Comparison of ENCODE assay signal across 8 cellular contexts in the genomic region with DNA sequence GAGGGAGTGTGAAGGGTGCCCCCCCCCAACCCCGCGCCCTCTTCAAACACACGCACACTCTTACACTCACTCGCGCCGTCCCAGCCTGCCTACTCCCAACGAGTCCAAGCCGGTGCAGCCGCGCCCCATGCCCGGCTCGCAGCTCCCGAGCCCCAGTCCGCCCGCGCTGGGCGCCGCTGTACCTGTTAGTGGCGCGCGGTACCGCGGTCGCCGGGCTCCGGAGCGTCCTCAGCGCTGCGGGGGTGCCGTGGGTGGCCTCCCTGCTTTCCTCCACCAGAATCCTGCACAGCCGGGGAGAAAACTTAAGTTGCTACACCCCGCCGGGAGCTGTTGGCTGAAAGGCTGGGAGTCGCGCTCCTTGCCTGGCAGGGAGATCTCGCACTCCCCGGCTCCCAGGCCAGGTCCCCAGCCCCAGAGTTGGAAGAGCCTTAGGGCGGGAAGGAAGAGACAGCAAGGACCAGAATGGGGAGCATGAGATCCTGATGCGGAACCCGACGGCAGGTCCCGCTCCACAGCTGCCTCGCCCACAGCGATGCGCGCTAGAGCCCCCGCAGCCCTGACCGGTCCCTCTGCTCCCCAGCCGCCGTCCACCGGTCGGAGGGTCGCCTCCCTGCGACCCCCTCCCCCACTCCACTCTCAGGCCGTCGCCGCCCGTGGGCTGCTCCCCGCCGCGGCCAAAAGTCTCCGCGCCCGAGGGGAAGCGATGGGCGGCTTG. TPM values are rescaled to one million over a fixed set of nuclear protein-coding genes. Genes with fewer than 3 reads are reported as not detected.
A peak's percentile ranks its signal among the peaks of the same experiment; 100 is the strongest.
DNase-seq lines count a peak whose midpoint lies in the region; ATAC-seq and TF ChIP-seq lines count a peak whose summit lies in the region.

No MANE protein-coding gene starts in this region.

- no peak overlapping the region for H3K27ac ChIP-seq in mammary epithelial cell (ENCODE audit: insufficient read depth, low read depth, low read length)

- no peak overlapping the region for H3K9ac ChIP-seq in mammary epithelial cell (ENCODE audit: insufficient read depth, low read length)

- peak overlapping the region; percentile 79 for H3K4me3 Mint-ChIP-seq in stimulated activated effector memory CD8-positive, alpha-beta T cell treated with anti-CD3 and anti-CD28 coated beads, Interleukin-12 subunit alpha, Interleukin-12 subunit beta, amount 100 ng/mL, for 72 hours

- H3K4me1 Mint-ChIP-seq in stimulated activated effector memory CD8-positive, alpha-beta T cell treated with anti-CD3 and anti-CD28 coated beads, Interleukin-12 subunit alpha, Interleukin-12 subunit beta, amount 100 ng/mL, for 72 hours: peaks cover 12% of the 10 kb centered on the region

- intact Hi-C loops in mammary epithelial cell (cut with micrococcal nuclease): loop anchor here (1.0 to 5.0 kb wide), 2 partner anchors 54 to 146 kb away; no protein-coding TSS in a partner anchor

- no peaks in the 10 kb centered on the region for H3K36me3 ChIP-seq in mammary epithelial cell (ENCODE audit: insufficient read depth, low read length)

- peak; percentile 24 for ATAC-seq in HG02623 (IDR thresholded peaks at IDR 0.05; ENCODE audit: unreplicated experiment)
- ATAC-seq in stimulated activated effector memory CD8-positive, alpha-beta T cell treated with anti-CD3 and anti-CD28 coated beads, Interleukin-12 subunit alpha, Interleukin-12 subunit beta, amount 100 ng/mL, for 72 hours: peak; percentile 78

- dilution Hi-C loops in mammary epithelial cell (cut with HindIII; ENCODE audit: low sequenced_read_pairs): no loop called here

- peaks cover 6% of the 10 kb centered on the region for H3K36me3 Mint-ChIP-seq in stimulated activated effector memory CD8-positive, alpha-beta T cell treated with anti-CD3 and anti-CD28 coated beads, Interleukin-12 subunit alpha, Interleukin-12 subunit beta, amount 100 ng/mL, for 72 hours

- H3K27ac Mint-ChIP-seq in stimulated activated effector memory CD8-positive, alpha-beta T cell treated with anti-CD3 and anti-CD28 coated beads, Interleukin-12 subunit alpha, Interleukin-12 subunit beta, amount 100 ng/mL, for 72 hours: peak overlapping the region; percentile 78

- 1% methylated on average over 15 of the region's 66 CpGs for WGBS in mammary epithelial cell (ENCODE audit: low coverage, missing lambda C conversion rate)

- H3K9me3 ChIP-seq in mammary epithelial cell (replicated peaks; ENCODE audit: insufficient read depth, low read length): peaks cover 4% of the 10 kb centered on the region

- DNase-seq in DMS53 (lab: John Stamatoyannopoulos, UW) (peak; percentile 83), T-helper 22 cell (ENCODE audit: low read depth) (peak; percentile 5), mammary epithelial cell (peak; percentile 57), kidney tubule cell (ENCODE audit: low spot score) (peak; percentile 33), hippocampal formation (lab: John Stamatoyannopoulos, UW) (no peak), NCI-H2171 (lab: John Stamatoyannopoulos, UW) (no peak)
- peak; percentile 29 to 70 for DNase-seq in stimulated activated effector memory CD8-positive, alpha-beta T cell treated with anti-CD3 and anti-CD28 coated beads, Interleukin-12 subunit alpha, Interleukin-12 subunit beta, amount 100 ng/mL, for 72 hours (ENCODE audit: low spot score in 2 of 2)

- H3K4me3 ChIP-seq in mammary epithelial cell (replicated peaks in 1 of 3; ENCODE audit: insufficient read depth in 1 of 3, low read depth in 2 of 3, low read length in 3 of 3): peak overlapping the region; percentile 37 to 51 (median 47)

- CTCF ChIA-PET in mammary epithelial cell (lab: Charles Lee; ENCODE audit: low non-redundant PET): no interaction called here

- no peaks in the 10 kb centered on the region for H4K20me1 ChIP-seq in mammary epithelial cell (ENCODE audit: insufficient read depth, low read length)

- H3K4me1 ChIP-seq in mammary epithelial cell (ENCODE audit: insufficient read depth, low read length): peaks cover 6% of the 10 kb centered on the region

- peak overlapping the region; percentile 93 for H3K4me2 ChIP-seq in mammary epithelial cell (ENCODE audit: insufficient read depth, low read depth, low read length)

- no peak for TF ChIP-seq CTCF in mammary epithelial cell (conservative IDR thresholded peaks at IDR 0.05 in 1 of 2, IDR thresholded peaks at IDR 0.05 in 1 of 2; ENCODE audit: extremely low read depth in 1 of 2, insufficient read depth in 1 of 2, low read depth in 1 of 2, low read length in 2 of 2)

- no TSS peak for BruUV-seq in mammary epithelial cell (replicated peaks; lab: Mats Ljungman, UMichigan)

- no peaks in the 10 kb centered on the region for H3K79me2 ChIP-seq in mammary epithelial cell (ENCODE audit: insufficient read depth, low read length)

- peaks cover 5% of the 10 kb centered on the region for H3K27me3 ChIP-seq in mammary epithelial cell (ENCODE audit: insufficient read depth, low read length)

- peaks cover 5% of the 10 kb centered on the region for H3K9me3 Mint-ChIP-seq in stimulated activated effector memory CD8-positive, alpha-beta T cell treated with anti-CD3 and anti-CD28 coated beads, Interleukin-12 subunit alpha, Interleukin-12 subunit beta, amount 100 ng/mL, for 72 hours

- peak overlapping the region; percentile 80 for H2AFZ ChIP-seq in mammary epithelial cell (ENCODE audit: low read depth, low read length)

- in situ Hi-C loops in mammary epithelial cell (cut with MboI; ENCODE audit: low sequenced_read_pairs in 2 of 2): no loop called here

RNA-seq across cellular contexts. Expression of a gene that starts 0.9 kb away (rescaled TPM):
- under 1 TPM in 1 of 2 donors, not detected in 1; 0.17 TPM for total RNA-seq in mammary epithelial cell
- not detected for polyA plus RNA-seq in mammary epithelial cell
- polyA minus RNA-seq in mammary epithelial cell: not detected

Comparison
In these comparisons a context has a peak if more than half of its experiments do, and no peak if none do; other contexts are left out.
1. DNase-seq: peak in DMS53 (single experiment), T-helper 22 cell (single experiment), mammary epithelial cell (single experiment), kidney tubule cell (single experiment) and stimulated activated effector memory CD8-positive, alpha-beta T cell treated with anti-CD3 and anti-CD28 coated beads, Interleukin-12 subunit alpha, Interleukin-12 subunit beta, amount 100 ng/mL, for 72 hours (2 of 2); none in hippocampal formation (0 of 2) and NCI-H2171 (single experiment).